Comparison of ENCODE assay signal across 9 cellular contexts in genomic region chr10:112307631-112308502, GRCh38. TPM values are rescaled to one million over a fixed set of nuclear protein-coding genes. Genes with fewer than 3 reads are reported as not detected.
DNase-seq lines count a peak whose midpoint lies in the region; ATAC-seq, FAIRE-seq and TF ChIP-seq lines count a peak whose summit lies in the region.
"Had no signal": no experiment of that assay in that cellular context is flagged by ENCODE, and none has a peak within 500 bp of the region (broad histone marks: within the 10 kb centered on the region; RNA-seq: fewer than 3 reads in every experiment).

No MANE protein-coding gene starts in this region.

- H3K79me2 ChIP-seq in OCI-LY7 (ENCODE audit: insufficient read depth, low read depth, low read length) = no peaks in the 10 kb centered on the region
- no peaks in the 10 kb centered on the region for H3K79me2 ChIP-seq in GM12878 (ENCODE audit: control insufficient read depth, insufficient read depth, low read length)

- H3K4me2 ChIP-seq in OCI-LY7 (ENCODE audit: low read length) (no peak overlapping the region), GM12878 (ENCODE audit: control insufficient read depth, insufficient read depth) (no peak overlapping the region)

- H3K27ac ChIP-seq in OCI-LY7 (ENCODE audit: low read depth, low read length, poor library complexity, severe bottlenecking) (no peak overlapping the region), GM12878 (ENCODE audit: control insufficient read depth, insufficient read depth) (no peak overlapping the region)

- no peaks in the 10 kb centered on the region for H3K4me1 ChIP-seq in OCI-LY7 (ENCODE audit: insufficient read depth, low read length, poor library complexity, severe bottlenecking)
- H3K4me1 ChIP-seq in GM12878 (ENCODE audit: control insufficient read depth, insufficient read depth, low read length) = no peaks in the 10 kb centered on the region
- H3K4me1 ChIP-seq: HAP-1 had no signal

- H2AFZ ChIP-seq in OCI-LY7 (ENCODE audit: low read length) (no peak overlapping the region), GM12878 (ENCODE audit: control insufficient read depth, low read depth, low read length) (no peak overlapping the region)

- ATAC-seq in HG02798 (IDR thresholded peaks at IDR 0.05; ENCODE audit: poor library complexity, unreplicated experiment) (peak; percentile 73), GM12878 (peak; percentile 89)

- H3K36me3 ChIP-seq in OCI-LY7 (ENCODE audit: insufficient read depth, low read length) (no peaks in the 10 kb centered on the region), GM12878 (ENCODE audit: control insufficient read depth in 2 of 2, insufficient read depth in 2 of 2, low read length in 1 of 2) (no peaks in the 10 kb centered on the region)
- H3K36me3 ChIP-seq: HAP-1 had no signal

- H3K9me3 ChIP-seq in OCI-LY7 (ENCODE audit: low read length) (no peaks in the 10 kb centered on the region), GM12878 (replicated peaks; ENCODE audit: control insufficient read depth, insufficient read depth, low read length) (no peaks in the 10 kb centered on the region)
- H3K9me3 ChIP-seq: HAP-1 had no signal

- H3K9ac ChIP-seq in GM12878 (ENCODE audit: control insufficient read depth, insufficient read depth, low read length) = no peak overlapping the region

- no peak for FAIRE-seq in GM12878 (lab: Jason Lieb, UNC)

- TF ChIP-seq POLR2A in GM12878 (IDR thresholded peaks at IDR 0.05; ENCODE audit: low read depth, low read length) = no peak

- H3K27me3 ChIP-seq in GM12878 (replicated peaks in 1 of 2; ENCODE audit: control insufficient read depth in 2 of 2, insufficient read depth in 2 of 2, low read length in 1 of 2) = no peaks in the 10 kb centered on the region

- no peak for TF ChIP-seq EP300 in GM12878 (IDR thresholded peaks at IDR 0.05; ENCODE audit: borderline replicate concordance in 1 of 2, control insufficient read depth in 1 of 2, low read depth in 2 of 2, low read length in 2 of 2)

- RAD21 ChIA-PET in GM12878 (lab: Charles Lee; ENCODE audit: unreplicated experiment) = no interaction called here

- H3K9me2 ChIP-seq in OCI-LY7 (ENCODE audit: insufficient read depth, low read length) = no peaks in the 10 kb centered on the region

- intact Hi-C loops in OCI-LY7 (cut with micrococcal nuclease; ENCODE audit: unreplicated experiment) (no loop called here), GM12878 (cut with micrococcal nuclease; ENCODE audit: unreplicated experiment) (loop anchor here (5.0 kb wide), 1 partner anchor 126 kb away; the partner anchor contains the start of gene GPAM)

- H4K20me1 ChIP-seq in OCI-LY7 (ENCODE audit: insufficient read depth, low read length) = no peaks in the 10 kb centered on the region
- no peaks in the 10 kb centered on the region for H4K20me1 ChIP-seq in GM12878 (ENCODE audit: control insufficient read depth, insufficient read depth)

- BruUV-seq in OCI-LY7 (replicated peaks; lab: Mats Ljungman, UMichigan) (no TSS peak), GM12878 (replicated peaks; lab: Mats Ljungman, UMichigan) (no TSS peak)

- in situ Hi-C loops in GM12878 (cut with MboI) = no loop called here

- TF ChIP-seq RAD21 in GM12878 (IDR thresholded peaks at IDR 0.05; ENCODE audit: insufficient read depth, low read depth, low read length) = peak; percentile 68

- H3K4me3 ChIP-seq in OCI-LY7 (ENCODE audit: low read depth, low read length, poor library complexity, severe bottlenecking) (no peak overlapping the region), GM12878 (no peak overlapping the region)
- H3K4me3 ChIP-seq: HAP-1 had no signal

- POLR2A ChIA-PET in OCI-LY7 (lab: Charles Lee) (interaction anchor here (0.6 kb wide), 1 partner anchor 697 kb away, joined by 3 read pairs; no protein-coding TSS in a partner anchor), GM12878 (lab: Charles Lee) (no interaction called here)

- TF ChIP-seq CTCF in OCI-LY7 (conservative IDR thresholded peaks at IDR 0.05; ENCODE audit: low read length) = peak; percentile 87
- TF ChIP-seq CTCF in GM12878 (IDR thresholded peaks at IDR 0.05 in 2 of 3, conservative IDR thresholded peaks at IDR 0.05 in 1 of 3; ENCODE audit: control insufficient read depth in 2 of 3, extremely low read depth in 1 of 3, insufficient read depth in 1 of 3, low read depth in 3 of 3, low read length in 3 of 3) = peak; percentile 75 to 84 (median 78)

- peak; percentile 41 for DNase-seq in 8988T
- peak; percentile 87 for DNase-seq in GM03348 (ENCODE audit: low spot score)
- DNase-seq in OCI-LY7 (ENCODE audit: low spot score) = peak; percentile 35
- DNase-seq in GM12878 (ENCODE audit: low read depth, low spot score) = no peak
- peak; percentile 34 for DNase-seq in inferior parietal cortex (ENCODE audit: extremely low spot score)
- peak; percentile 10 to 20 for DNase-seq in stimulated activated CD8-positive, alpha-beta memory T cell treated with anti-CD3 and anti-CD28 coated beads, Interleukin-15, amount 100 ng/mL, for 48 hours (ENCODE audit: low read depth in 2 of 2)
- no peak for DNase-seq in NCI-H1694 treated with DMSO at 0.1 percent for 48 hours (lab: John Stamatoyannopoulos, UW)

- SMC1A ChIA-PET in GM12878 (lab: Charles Lee; ENCODE audit: uncharacterized antibody, unreplicated experiment) = interaction anchor here (0.6 to 1.6 kb wide), 5 partner anchors 23 to 191 kb away, joined by 3 read pairs; partner anchors contain the start of gene GPAM

- 1% methylated on average over 6 of the region's 6 CpGs for WGBS in GM12878 (ENCODE audit: insufficient coverage, insufficient replicate concordance, low lambda C conversion rate, missing lambda C conversion rate)

- CTCF ChIA-PET in OCI-LY7 (lab: Charles Lee; ENCODE audit: unreplicated experiment) = no interaction called here
- CTCF ChIA-PET in GM12878 (lab: Yijun Ruan, JAX) = interaction anchor here (0.7 to 3.8 kb wide), 29 partner anchors 9 to 950 kb away, joined by 3 to 17 read pairs (median 4); partner anchors contain the start of gene GPAM

TF ChIP-seq in GM12878, 131 proteins besides CTCF, POLR2A, EP300 and RAD21:
- TF ChIP-seq SMC3 (IDR thresholded peaks at IDR 0.05; ENCODE audit: borderline replicate concordance, low read length) (peak; percentile 43; the same call in 1 of the 2 replicates), KAT2A (conservative IDR thresholded peaks at IDR 0.05; ENCODE audit: control insufficient read depth, low read depth, low read length) (no peak)

RNA-seq across cellular contexts. Expression of gene TECTB, which starts 24.7 kb away (rescaled TPM):
- not detected in 2 replicates for total RNA-seq in OCI-LY7 (2014; rRNA removed; shearing (Covaris generic))
- total RNA-seq in OCI-LY7 (2022) (not detected in 2 replicates), GM12878 (2014; rRNA removed) (not detected in 2 replicates), GM12878 (2014; rRNA removed; fragmentation: Illumina TruSeq; extraction: Trizol) (not detected in 2 replicates), GM12878 (2021) (not detected in 2 replicates)
- total RNA-seq in GM12878 (2013; cell fraction: nucleolus; rRNA removed) = not detected in 2 replicates
- polyA plus RNA-seq in GM12878 (2011; ENCODE audit: low read depth) = not detected
- polyA plus RNA-seq in GM12878 (2011; rRNA removed) (not detected in 2 replicates), GM12878 (2014; fragmentation: Illumina TruSeq; extraction: Trizol) (not detected in 2 replicates), GM12878 (2014; fragmentation: Nextera tagmentation; extraction: Ambion mirVana) (not detected), GM12878 (2014; rRNA removed) (not detected in 2 replicates), GM12878 (2016; fragmentation: Nextera tagmentation; extraction: Ambion mirVana) (not detected)
- polyA plus RNA-seq in GM12878 (2011; cell fraction: cytosol; rRNA removed) = not detected in 2 replicates
- not detected in 2 replicates for polyA plus RNA-seq in GM12878 (2011; cell fraction: nucleus; rRNA removed)
- polyA plus RNA-seq in GM12878 (2012) = not detected in 2 replicates
- not detected in 2 replicates for polyA minus RNA-seq in GM12878 (2011; rRNA and poly(A)+ RNA removed)
- polyA minus RNA-seq in GM12878 (2011; cell fraction: cytosol; rRNA and poly(A)+ RNA removed) = not detected in 2 replicates
- polyA minus RNA-seq in GM12878 (2011; cell fraction: nucleus; rRNA and poly(A)+ RNA removed) = not detected in 2 replicates

Comparison
In these comparisons a context has a peak if more than half of its experiments do, and no peak if none do; other contexts are left out.
1. DNase-seq: peak in 8988T (single experiment), GM03348 (single experiment), OCI-LY7 (single experiment), inferior parietal cortex (single experiment) and stimulated activated CD8-positive, alpha-beta memory T cell treated with anti-CD3 and anti-CD28 coated beads, Interleukin-15, amount 100 ng/mL, for 48 hours (2 of 2); none in GM12878 (single experiment) and NCI-H1694 treated with DMSO at 0.1 percent for 48 hours (single experiment).